Comparison of ENCODE assay signal across 2 cellular contexts in the genomic region with DNA sequence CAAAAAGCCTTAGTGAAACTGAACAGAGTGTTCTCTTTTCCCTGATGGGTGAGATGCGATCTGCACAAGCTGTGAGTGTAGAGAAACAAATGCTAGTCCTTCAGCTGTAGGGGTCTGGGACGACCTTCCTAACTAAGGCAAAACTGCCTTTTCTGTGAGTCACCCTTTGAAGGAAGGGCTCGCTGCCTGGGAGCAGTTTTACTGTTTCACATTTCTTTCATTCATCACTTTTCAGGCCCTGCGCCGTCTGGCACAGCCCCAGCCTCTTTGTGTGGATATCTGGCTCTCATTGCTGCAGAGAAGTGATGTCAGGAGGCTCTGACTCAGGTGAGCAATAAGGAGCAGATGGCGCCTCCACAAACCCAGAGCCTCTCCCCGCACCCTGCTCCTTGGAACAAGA.
TF ChIP-seq lines count a peak whose summit lies in the region.

No MANE protein-coding gene starts in this region.

TF ChIP-seq in SK-N-SH, 30 proteins besides CTCF, POLR2A, EP300 and RAD21 (continued from another document):
- TF ChIP-seq, protein P1, sequence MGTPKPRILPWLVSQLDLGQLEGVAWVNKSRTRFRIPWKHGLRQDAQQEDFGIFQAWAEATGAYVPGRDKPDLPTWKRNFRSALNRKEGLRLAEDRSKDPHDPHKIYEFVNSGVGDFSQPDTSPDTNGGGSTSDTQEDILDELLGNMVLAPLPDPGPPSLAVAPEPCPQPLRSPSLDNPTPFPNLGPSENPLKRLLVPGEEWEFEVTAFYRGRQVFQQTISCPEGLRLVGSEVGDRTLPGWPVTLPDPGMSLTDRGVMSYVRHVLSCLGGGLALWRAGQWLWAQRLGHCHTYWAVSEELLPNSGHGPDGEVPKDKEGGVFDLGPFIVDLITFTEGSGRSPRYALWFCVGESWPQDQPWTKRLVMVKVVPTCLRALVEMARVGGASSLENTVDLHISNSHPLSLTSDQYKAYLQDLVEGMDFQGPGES (IDR thresholded peaks at IDR 0.05; ENCODE audit: low read depth, low read length) = no peak
- TF ChIP-seq TEAD4 (IDR thresholded peaks at IDR 0.05; ENCODE audit: borderline replicate concordance, insufficient read depth) (peak; percentile 90), TAF1 (IDR thresholded peaks at IDR 0.05; ENCODE audit: borderline replicate concordance, low read depth, low read length) (peak; percentile 45; the same call in 1 of the 2 replicates), RCOR1 (IDR thresholded peaks at IDR 0.05; ENCODE audit: low read length) (no peak), MXI1 (IDR thresholded peaks at IDR 0.05; ENCODE audit: low read depth, low read length) (no peak), RXRA (IDR thresholded peaks at IDR 0.05; ENCODE audit: borderline replicate concordance, low read depth) (peak; percentile 91), FOSL2 (IDR thresholded peaks at IDR 0.05; ENCODE audit: borderline replicate concordance, low read depth) (peak; percentile 96), GABPA (IDR thresholded peaks at IDR 0.05; ENCODE audit: low read depth) (no peak; the same call in 1 of the 2 replicates), POLR2AphosphoS5 (IDR thresholded peaks at IDR 0.05; ENCODE audit: low read depth, low read length) (peak; percentile 74), SMC3 (IDR thresholded peaks at IDR 0.05; ENCODE audit: low read depth, low read length) (no peak), JUND (IDR thresholded peaks at IDR 0.05) (peak; percentile 97), YY1 (IDR thresholded peaks at IDR 0.05; ENCODE audit: low read depth) (no peak; the same call in 1 of the 2 replicates), ELF1 (IDR thresholded peaks at IDR 0.05) (0 out of 2 replicates have a peak, but pooled peaks have one; percentile 23), EZH2phosphoT487 (IDR thresholded peaks at IDR 0.05; ENCODE audit: borderline replicate concordance, low read depth) (no peak), GATA2 (CRISPR knock-in tag; IDR thresholded peaks at IDR 0.05) (no peak), FOXM1 (IDR thresholded peaks at IDR 0.05; ENCODE audit: low read depth) (peak; percentile 94), MEF2A (IDR thresholded peaks at IDR 0.05; ENCODE audit: borderline replicate concordance, low read depth) (peak; percentile 76; the same call in 1 of the 2 replicates), TCF12 (IDR thresholded peaks at IDR 0.05) (peak; percentile 99), CHD2 (IDR thresholded peaks at IDR 0.05; ENCODE audit: low read length, partially characterized antibody) (no peak), SIN3A (IDR thresholded peaks at IDR 0.05; ENCODE audit: borderline replicate concordance, low read depth, low read length) (peak; percentile 81; the same call in 1 of the 2 replicates), RFX5 (IDR thresholded peaks at IDR 0.05; ENCODE audit: low read length) (no peak)
- TF ChIP-seq, protein P2, sequence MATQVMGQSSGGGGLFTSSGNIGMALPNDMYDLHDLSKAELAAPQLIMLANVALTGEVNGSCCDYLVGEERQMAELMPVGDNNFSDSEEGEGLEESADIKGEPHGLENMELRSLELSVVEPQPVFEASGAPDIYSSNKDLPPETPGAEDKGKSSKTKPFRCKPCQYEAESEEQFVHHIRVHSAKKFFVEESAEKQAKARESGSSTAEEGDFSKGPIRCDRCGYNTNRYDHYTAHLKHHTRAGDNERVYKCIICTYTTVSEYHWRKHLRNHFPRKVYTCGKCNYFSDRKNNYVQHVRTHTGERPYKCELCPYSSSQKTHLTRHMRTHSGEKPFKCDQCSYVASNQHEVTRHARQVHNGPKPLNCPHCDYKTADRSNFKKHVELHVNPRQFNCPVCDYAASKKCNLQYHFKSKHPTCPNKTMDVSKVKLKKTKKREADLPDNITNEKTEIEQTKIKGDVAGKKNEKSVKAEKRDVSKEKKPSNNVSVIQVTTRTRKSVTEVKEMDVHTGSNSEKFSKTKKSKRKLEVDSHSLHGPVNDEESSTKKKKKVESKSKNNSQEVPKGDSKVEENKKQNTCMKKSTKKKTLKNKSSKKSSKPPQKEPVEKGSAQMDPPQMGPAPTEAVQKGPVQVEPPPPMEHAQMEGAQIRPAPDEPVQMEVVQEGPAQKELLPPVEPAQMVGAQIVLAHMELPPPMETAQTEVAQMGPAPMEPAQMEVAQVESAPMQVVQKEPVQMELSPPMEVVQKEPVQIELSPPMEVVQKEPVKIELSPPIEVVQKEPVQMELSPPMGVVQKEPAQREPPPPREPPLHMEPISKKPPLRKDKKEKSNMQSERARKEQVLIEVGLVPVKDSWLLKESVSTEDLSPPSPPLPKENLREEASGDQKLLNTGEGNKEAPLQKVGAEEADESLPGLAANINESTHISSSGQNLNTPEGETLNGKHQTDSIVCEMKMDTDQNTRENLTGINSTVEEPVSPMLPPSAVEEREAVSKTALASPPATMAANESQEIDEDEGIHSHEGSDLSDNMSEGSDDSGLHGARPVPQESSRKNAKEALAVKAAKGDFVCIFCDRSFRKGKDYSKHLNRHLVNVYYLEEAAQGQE (IDR thresholded peaks at IDR 0.05; ENCODE audit: low read depth, low read length) = peak; percentile 57; the same call in 1 of the 2 replicates
- TF ChIP-seq, protein P3, sequence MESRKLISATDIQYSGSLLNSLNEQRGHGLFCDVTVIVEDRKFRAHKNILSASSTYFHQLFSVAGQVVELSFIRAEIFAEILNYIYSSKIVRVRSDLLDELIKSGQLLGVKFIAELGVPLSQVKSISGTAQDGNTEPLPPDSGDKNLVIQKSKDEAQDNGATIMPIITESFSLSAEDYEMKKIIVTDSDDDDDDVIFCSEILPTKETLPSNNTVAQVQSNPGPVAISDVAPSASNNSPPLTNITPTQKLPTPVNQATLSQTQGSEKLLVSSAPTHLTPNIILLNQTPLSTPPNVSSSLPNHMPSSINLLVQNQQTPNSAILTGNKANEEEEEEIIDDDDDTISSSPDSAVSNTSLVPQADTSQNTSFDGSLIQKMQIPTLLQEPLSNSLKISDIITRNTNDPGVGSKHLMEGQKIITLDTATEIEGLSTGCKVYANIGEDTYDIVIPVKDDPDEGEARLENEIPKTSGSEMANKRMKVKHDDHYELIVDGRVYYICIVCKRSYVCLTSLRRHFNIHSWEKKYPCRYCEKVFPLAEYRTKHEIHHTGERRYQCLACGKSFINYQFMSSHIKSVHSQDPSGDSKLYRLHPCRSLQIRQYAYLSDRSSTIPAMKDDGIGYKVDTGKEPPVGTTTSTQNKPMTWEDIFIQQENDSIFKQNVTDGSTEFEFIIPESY (IDR thresholded peaks at IDR 0.05; ENCODE audit: borderline replicate concordance, low read depth) = 0 out of 2 replicates have a peak, but pooled peaks have one; percentile 56
- TF ChIP-seq, protein P4, sequence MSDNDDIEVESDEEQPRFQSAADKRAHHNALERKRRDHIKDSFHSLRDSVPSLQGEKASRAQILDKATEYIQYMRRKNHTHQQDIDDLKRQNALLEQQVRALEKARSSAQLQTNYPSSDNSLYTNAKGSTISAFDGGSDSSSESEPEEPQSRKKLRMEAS (IDR thresholded peaks at IDR 0.05; ENCODE audit: low read depth) = peak; percentile 85; the same call in 1 of the 2 replicates
- TF ChIP-seq, protein P5, sequence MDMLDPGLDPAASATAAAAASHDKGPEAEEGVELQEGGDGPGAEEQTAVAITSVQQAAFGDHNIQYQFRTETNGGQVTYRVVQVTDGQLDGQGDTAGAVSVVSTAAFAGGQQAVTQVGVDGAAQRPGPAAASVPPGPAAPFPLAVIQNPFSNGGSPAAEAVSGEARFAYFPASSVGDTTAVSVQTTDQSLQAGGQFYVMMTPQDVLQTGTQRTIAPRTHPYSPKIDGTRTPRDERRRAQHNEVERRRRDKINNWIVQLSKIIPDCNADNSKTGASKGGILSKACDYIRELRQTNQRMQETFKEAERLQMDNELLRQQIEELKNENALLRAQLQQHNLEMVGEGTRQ (IDR thresholded peaks at IDR 0.05; ENCODE audit: borderline replicate concordance, low read depth, low read length) = no peak

TF ChIP-seq in WTC11, 78 proteins besides CTCF, POLR2A, EP300 and RAD21 (continued from another document):
- no peak for TF ChIP-seq NFE2L1 (CRISPR knock-in tag; IDR thresholded peaks at IDR 0.05)
- TF ChIP-seq ZNF232 (CRISPR knock-in tag; IDR thresholded peaks at IDR 0.05) = no peak
- TF ChIP-seq ZNF138 (CRISPR knock-in tag; conservative IDR thresholded peaks at IDR 0.05) = no peak
- TF ChIP-seq JAZF1 (CRISPR knock-in tag; IDR thresholded peaks at IDR 0.05) = no peak
- TF ChIP-seq, protein P6, sequence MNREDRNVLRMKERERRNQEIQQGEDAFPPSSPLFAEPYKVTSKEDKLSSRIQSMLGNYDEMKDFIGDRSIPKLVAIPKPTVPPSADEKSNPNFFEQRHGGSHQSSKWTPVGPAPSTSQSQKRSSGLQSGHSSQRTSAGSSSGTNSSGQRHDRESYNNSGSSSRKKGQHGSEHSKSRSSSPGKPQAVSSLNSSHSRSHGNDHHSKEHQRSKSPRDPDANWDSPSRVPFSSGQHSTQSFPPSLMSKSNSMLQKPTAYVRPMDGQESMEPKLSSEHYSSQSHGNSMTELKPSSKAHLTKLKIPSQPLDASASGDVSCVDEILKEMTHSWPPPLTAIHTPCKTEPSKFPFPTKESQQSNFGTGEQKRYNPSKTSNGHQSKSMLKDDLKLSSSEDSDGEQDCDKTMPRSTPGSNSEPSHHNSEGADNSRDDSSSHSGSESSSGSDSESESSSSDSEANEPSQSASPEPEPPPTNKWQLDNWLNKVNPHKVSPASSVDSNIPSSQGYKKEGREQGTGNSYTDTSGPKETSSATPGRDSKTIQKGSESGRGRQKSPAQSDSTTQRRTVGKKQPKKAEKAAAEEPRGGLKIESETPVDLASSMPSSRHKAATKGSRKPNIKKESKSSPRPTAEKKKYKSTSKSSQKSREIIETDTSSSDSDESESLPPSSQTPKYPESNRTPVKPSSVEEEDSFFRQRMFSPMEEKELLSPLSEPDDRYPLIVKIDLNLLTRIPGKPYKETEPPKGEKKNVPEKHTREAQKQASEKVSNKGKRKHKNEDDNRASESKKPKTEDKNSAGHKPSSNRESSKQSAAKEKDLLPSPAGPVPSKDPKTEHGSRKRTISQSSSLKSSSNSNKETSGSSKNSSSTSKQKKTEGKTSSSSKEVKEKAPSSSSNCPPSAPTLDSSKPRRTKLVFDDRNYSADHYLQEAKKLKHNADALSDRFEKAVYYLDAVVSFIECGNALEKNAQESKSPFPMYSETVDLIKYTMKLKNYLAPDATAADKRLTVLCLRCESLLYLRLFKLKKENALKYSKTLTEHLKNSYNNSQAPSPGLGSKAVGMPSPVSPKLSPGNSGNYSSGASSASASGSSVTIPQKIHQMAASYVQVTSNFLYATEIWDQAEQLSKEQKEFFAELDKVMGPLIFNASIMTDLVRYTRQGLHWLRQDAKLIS (CRISPR knock-in tag; IDR thresholded peaks at IDR 0.05; ENCODE audit: borderline replicate concordance) = no peak
- TF ChIP-seq, protein P7, sequence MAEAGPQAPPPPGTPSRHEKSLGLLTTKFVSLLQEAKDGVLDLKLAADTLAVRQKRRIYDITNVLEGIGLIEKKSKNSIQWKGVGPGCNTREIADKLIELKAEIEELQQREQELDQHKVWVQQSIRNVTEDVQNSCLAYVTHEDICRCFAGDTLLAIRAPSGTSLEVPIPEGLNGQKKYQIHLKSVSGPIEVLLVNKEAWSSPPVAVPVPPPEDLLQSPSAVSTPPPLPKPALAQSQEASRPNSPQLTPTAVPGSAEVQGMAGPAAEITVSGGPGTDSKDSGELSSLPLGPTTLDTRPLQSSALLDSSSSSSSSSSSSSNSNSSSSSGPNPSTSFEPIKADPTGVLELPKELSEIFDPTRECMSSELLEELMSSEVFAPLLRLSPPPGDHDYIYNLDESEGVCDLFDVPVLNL (CRISPR knock-in tag; IDR thresholded peaks at IDR 0.05; ENCODE audit: borderline replicate concordance, low read depth) = no peak
- TF ChIP-seq CREB1 (CRISPR knock-in tag; IDR thresholded peaks at IDR 0.05) = no peak
- no peak for TF ChIP-seq CREM (CRISPR knock-in tag; IDR thresholded peaks at IDR 0.05)
TF ChIP-seq in WTC11: peak in this region for 0.
